Comparison of ENCODE assay signal across 8 cellular contexts in the genomic region with DNA sequence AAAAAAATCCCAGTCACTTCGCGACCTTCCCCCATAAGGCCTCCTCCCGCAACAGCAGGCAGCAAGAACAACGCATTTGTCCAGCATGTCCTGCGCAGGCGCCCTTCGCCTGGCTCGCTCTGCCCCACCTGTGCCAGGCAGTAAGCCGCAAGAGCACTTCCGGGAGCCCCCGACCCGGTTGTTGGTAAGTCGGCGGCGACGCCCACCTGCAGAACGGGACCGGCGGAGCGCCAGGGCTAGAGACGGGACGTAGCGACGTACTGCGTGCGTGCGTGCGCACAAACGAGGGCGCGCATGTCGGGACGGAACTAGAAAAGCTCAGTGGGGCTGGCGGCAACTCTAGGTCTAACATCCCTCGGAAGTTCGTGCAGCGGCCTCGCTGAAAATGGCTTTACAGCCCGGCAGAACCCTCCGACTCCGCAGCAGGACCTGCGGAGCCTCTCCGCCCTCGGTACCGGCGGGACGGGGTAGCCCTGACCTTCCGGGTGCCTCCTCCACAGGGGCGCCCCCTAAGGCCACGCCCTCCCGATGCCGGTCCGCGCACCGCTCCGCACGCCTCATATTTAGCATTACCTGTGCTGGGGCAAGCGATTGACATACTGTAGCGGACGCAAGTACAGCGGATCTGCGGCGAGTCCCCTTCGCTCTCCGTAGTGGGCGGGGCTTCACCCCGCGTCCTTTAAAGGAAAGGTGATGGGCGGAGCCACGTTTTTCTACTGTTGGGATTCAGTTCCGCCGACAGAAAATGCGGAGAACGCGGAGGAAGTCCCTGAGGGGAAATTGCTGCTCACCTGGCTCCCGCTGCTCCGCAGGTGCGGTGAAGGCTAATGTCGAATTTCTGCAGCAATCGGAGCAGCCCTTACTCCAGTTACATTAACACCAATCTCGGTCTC. TPM values are rescaled to one million over a fixed set of nuclear protein-coding genes. Genes with fewer than 3 reads are reported as not detected.
A peak's percentile ranks its signal among the peaks of the same experiment; 100 is the strongest.
DNase-seq lines count a peak whose midpoint lies in the region; ATAC-seq and TF ChIP-seq lines count a peak whose summit lies in the region.

MTIF3 (minus strand) TSS at position 629 of the 893 bp plus-strand sequence. CDS start 10,116 bp downstream, outside the sequence.

- peak within 1 kb of the TSS; percentile 97 to 100 for H3K27ac ChIP-seq in esophagus (ENCODE audit: low read depth in 2 of 2, low read length in 1 of 2)
- peak within 1 kb of the TSS; percentile 81 for H3K27ac ChIP-seq in muscle layer of colon (ENCODE audit: low read depth, low read length)

- H3K4me3 ChIP-seq in esophagus (ENCODE audit: low read depth in 1 of 2, low read length in 2 of 2) = peak within 1 kb of the TSS; percentile 90 to 92
- peak within 1 kb of the TSS; percentile 73 to 94 for H3K4me3 ChIP-seq in muscle layer of colon (ENCODE audit: low read depth in 1 of 2, low read length in 2 of 2)

- H3K9me3 ChIP-seq in esophagus (ENCODE audit: control insufficient read depth in 2 of 2, insufficient read depth in 1 of 2, low read depth in 1 of 2, low read length in 1 of 2) (no peaks in the 10 kb centered on the region), muscle layer of colon (ENCODE audit: low read length) (no peaks in the 10 kb centered on the region)

- in situ Hi-C loops in KBM-7 (cut with MboI; ENCODE audit: low pct_unique_long_range_greater_than_20kb, low sequenced_read_pairs) = no loop called here

- H3K27me3 ChIP-seq in esophagus (ENCODE audit: control insufficient read depth in 1 of 2, insufficient read depth in 2 of 2, low read length in 2 of 2) (no peaks in the 10 kb centered on the region), muscle layer of colon (ENCODE audit: control insufficient read depth in 1 of 2, insufficient read depth in 2 of 2, low read length in 2 of 2) (no peaks in the 10 kb centered on the region)

- no peaks in the 10 kb centered on the region for H3K36me3 Mint-ChIP-seq in activated T-cell treated with anti-CD3 and anti-CD28 coated beads, Interleukin-2, amount 50 U/mL, for 4 hours (ENCODE audit: insufficient read depth)

- no peaks in the 10 kb centered on the region for H3K27me3 Mint-ChIP-seq in activated T-cell treated with anti-CD3 and anti-CD28 coated beads, Interleukin-2, amount 50 U/mL, for 4 hours (ENCODE audit: low read depth)

- H3K4me3 Mint-ChIP-seq in activated T-cell treated with anti-CD3 and anti-CD28 coated beads, Interleukin-2, amount 50 U/mL, for 4 hours = peak within 1 kb of the TSS; percentile 92

- ATAC-seq in GM21717 (IDR thresholded peaks at IDR 0.05; ENCODE audit: unreplicated experiment) = peak; percentile 82
- peak; percentile 90 for ATAC-seq in activated T-cell treated with anti-CD3 and anti-CD28 coated beads, Interleukin-2, amount 50 U/mL, for 4 hours

- H3K4me1 Mint-ChIP-seq in activated T-cell treated with anti-CD3 and anti-CD28 coated beads, Interleukin-2, amount 50 U/mL, for 4 hours (ENCODE audit: low read depth) = peaks cover 57% of the 10 kb centered on the region

- H3K4me1 ChIP-seq in esophagus (ENCODE audit: control insufficient read depth in 2 of 2, insufficient read depth in 2 of 2, low read length in 1 of 2) = peaks cover 2 to 4% of the 10 kb centered on the region in 2 donors
- H3K4me1 ChIP-seq in muscle layer of colon (ENCODE audit: insufficient read depth, low read length) = peaks cover 37% of the 10 kb centered on the region

- peaks cover 0 to 3% of the 10 kb centered on the region in 2 donors for H3K36me3 ChIP-seq in esophagus (ENCODE audit: control insufficient read depth in 2 of 2, insufficient read depth in 2 of 2, low read length in 1 of 2)
- H3K36me3 ChIP-seq in muscle layer of colon (ENCODE audit: insufficient read depth, low read length) = no peaks in the 10 kb centered on the region

- H3K9me3 Mint-ChIP-seq in activated T-cell treated with anti-CD3 and anti-CD28 coated beads, Interleukin-2, amount 50 U/mL, for 4 hours = no peaks in the 10 kb centered on the region

- WGBS in esophagus, 2 donors = 0% methylated on average over 81 of the region's 81 CpGs

- DNase-seq in DMS53 (lab: John Stamatoyannopoulos, UW) (peak; percentile 99), KBM-7 (peak; percentile 93)
- DNase-seq in activated T-cell treated with anti-CD3 and anti-CD28 coated beads, Interleukin-2, amount 50 U/mL, for 4 hours = peak; percentile 96
- peak; percentile 89 for DNase-seq in stimulated activated CD8-positive, alpha-beta memory T cell treated with anti-CD3 and anti-CD28 coated beads, Interleukin-7, amount 100 ng/mL, for 24 hours (ENCODE audit: low read depth)

- peak within 1 kb of the TSS; percentile 94 for H3K9ac ChIP-seq in muscle layer of colon (ENCODE audit: low read length)

TF ChIP-seq in PFSK-1, 5 proteins besides CTCF, POLR2A, EP300 and RAD21:
- TF ChIP-seq FOXP2 (optimal IDR thresholded peaks at IDR 0.05; ENCODE audit: borderline replicate concordance, extremely low read depth, extremely low read length, insufficient read depth) = peak; percentile 71
- TF ChIP-seq SIN3A (IDR thresholded peaks at IDR 0.05; ENCODE audit: borderline replicate concordance, insufficient read depth, low read length) = 0 out of 2 replicates have a peak, but pooled peaks have one; percentile 39
- TF ChIP-seq POLR2AphosphoS5 (IDR thresholded peaks at IDR 0.05; ENCODE audit: low read depth, low read length) = peak; percentile 71
- 0 out of 2 replicates have a peak, but pooled peaks have one; percentile 57 for TF ChIP-seq TAF1 (IDR thresholded peaks at IDR 0.05; ENCODE audit: borderline replicate concordance, insufficient read depth, low read length)
- TF ChIP-seq, protein P1, sequence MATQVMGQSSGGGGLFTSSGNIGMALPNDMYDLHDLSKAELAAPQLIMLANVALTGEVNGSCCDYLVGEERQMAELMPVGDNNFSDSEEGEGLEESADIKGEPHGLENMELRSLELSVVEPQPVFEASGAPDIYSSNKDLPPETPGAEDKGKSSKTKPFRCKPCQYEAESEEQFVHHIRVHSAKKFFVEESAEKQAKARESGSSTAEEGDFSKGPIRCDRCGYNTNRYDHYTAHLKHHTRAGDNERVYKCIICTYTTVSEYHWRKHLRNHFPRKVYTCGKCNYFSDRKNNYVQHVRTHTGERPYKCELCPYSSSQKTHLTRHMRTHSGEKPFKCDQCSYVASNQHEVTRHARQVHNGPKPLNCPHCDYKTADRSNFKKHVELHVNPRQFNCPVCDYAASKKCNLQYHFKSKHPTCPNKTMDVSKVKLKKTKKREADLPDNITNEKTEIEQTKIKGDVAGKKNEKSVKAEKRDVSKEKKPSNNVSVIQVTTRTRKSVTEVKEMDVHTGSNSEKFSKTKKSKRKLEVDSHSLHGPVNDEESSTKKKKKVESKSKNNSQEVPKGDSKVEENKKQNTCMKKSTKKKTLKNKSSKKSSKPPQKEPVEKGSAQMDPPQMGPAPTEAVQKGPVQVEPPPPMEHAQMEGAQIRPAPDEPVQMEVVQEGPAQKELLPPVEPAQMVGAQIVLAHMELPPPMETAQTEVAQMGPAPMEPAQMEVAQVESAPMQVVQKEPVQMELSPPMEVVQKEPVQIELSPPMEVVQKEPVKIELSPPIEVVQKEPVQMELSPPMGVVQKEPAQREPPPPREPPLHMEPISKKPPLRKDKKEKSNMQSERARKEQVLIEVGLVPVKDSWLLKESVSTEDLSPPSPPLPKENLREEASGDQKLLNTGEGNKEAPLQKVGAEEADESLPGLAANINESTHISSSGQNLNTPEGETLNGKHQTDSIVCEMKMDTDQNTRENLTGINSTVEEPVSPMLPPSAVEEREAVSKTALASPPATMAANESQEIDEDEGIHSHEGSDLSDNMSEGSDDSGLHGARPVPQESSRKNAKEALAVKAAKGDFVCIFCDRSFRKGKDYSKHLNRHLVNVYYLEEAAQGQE (IDR thresholded peaks at IDR 0.05; ENCODE audit: insufficient read depth in 1 of 2, low read depth in 2 of 2, low read length in 2 of 2) = no peak

RNA-seq across cellular contexts. Expression of gene MTIF3, which starts in this region (rescaled TPM):
- polyA plus RNA-seq in PFSK-1 (2012; ENCODE audit: insufficient read length, low read depth) = 16.8 TPM
- total RNA-seq in activated T-cell treated with anti-CD3 and anti-CD28 coated beads, Interleukin-2, amount 50 U/mL, for 4 hours = 10 to 100 TPM; 19.8 to 28.2 (median 21.2) TPM
- polyA plus RNA-seq in esophagus = 10 to 100 TPM; 54.9 to 62.1 TPM

Comparison
In these comparisons a context has a peak if more than half of its experiments do, and no peak if none do; other contexts are left out.
1. Peak in every context shown above with its lines: DNase-seq, ATAC-seq, H3K4me3 ChIP-seq and H3K27ac ChIP-seq.